ENCODE assay signal across 1 cellular context in the genomic region with DNA sequence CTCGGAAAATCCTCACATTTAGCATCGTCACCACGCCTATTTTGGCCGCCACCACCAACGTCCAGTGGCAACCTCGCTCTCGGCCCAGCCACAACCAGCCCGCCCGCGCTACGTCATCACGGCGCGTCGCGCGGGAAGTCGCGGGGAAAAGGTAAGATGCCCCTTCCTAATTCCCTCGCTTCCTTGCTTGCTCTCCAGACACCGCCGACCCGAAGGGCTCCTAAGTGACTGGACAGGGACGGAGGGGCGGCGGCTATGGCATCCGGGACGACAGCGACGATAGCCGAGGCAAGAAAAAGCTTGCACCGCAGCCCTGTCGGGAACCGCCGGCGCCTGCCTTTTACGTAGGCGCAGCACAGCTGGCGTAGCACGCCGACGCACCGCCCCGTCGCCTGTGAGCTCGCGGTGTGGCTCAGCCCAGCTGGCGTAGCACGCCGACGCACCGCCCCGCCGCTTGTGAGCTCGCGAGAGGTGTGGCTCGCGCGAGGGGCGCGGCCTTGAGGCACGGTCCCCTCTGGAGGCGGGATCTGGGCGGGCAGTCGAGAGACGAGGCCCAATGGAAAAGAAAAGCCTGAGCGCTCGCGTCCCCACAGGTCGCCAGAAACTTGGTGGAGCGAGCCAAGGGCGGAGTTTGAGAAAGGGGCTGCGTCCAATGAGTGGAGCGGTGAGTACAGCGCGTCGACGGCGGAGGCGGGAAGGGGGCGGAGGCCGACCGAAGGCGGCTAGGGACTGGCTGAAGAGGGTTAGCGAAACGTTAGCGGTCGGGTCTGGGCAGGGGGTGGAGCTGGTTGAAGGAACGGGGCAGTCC.
TF ChIP-seq lines count a peak whose summit lies in the region.

TSS of gene HDAC6 (plus strand) at position 787 of the 808 bp plus-strand sequence. CDS start 626 bp downstream, outside the sequence.

TF ChIP-seq in HepG2, 621 proteins besides CTCF, POLR2A, EP300 and RAD21 (continued from another document and continues in another):
- TF ChIP-seq HMG20B (CRISPR knock-in tag; conservative IDR thresholded peaks at IDR 0.05), result no peak
- TF ChIP-seq NFE2L1 (CRISPR knock-in tag; IDR thresholded peaks at IDR 0.05; ENCODE audit: borderline replicate concordance), result no peak
- no peak for TF ChIP-seq MIER2 (CRISPR knock-in tag; IDR thresholded peaks at IDR 0.05)
- TF ChIP-seq GRHL1 (CRISPR knock-in tag; conservative IDR thresholded peaks at IDR 0.05), result no peak
- no peak for TF ChIP-seq ZNF512B (CRISPR knock-in tag; IDR thresholded peaks at IDR 0.05; ENCODE audit: borderline replicate concordance)
- no peak for TF ChIP-seq ZNF816 (CRISPR knock-in tag; IDR thresholded peaks at IDR 0.05; ENCODE audit: borderline replicate concordance)
- no peak for TF ChIP-seq ZNF772 (CRISPR knock-in tag; IDR thresholded peaks at IDR 0.05)
- no peak for TF ChIP-seq NRL (CRISPR knock-in tag; IDR thresholded peaks at IDR 0.05; ENCODE audit: borderline replicate concordance)
- TF ChIP-seq CBFB (CRISPR knock-in tag; IDR thresholded peaks at IDR 0.05), result no peak
- no peak for TF ChIP-seq ZNF776 (CRISPR knock-in tag; IDR thresholded peaks at IDR 0.05)
- no peak for TF ChIP-seq ZNF75D (CRISPR knock-in tag; IDR thresholded peaks at IDR 0.05; ENCODE audit: borderline replicate concordance)
- 0 out of 2 replicates have a peak, but pooled peaks have one; percentile 4 for TF ChIP-seq ZNF430 (CRISPR knock-in tag; IDR thresholded peaks at IDR 0.05)
- no peak for TF ChIP-seq ONECUT2 (CRISPR knock-in tag; IDR thresholded peaks at IDR 0.05)
- no peak for TF ChIP-seq MLLT10 (CRISPR knock-in tag; IDR thresholded peaks at IDR 0.05)
- TF ChIP-seq, protein P1, sequence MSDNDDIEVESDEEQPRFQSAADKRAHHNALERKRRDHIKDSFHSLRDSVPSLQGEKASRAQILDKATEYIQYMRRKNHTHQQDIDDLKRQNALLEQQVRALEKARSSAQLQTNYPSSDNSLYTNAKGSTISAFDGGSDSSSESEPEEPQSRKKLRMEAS (IDR thresholded peaks at IDR 0.05), result no peak; the same call in none of the 2 replicates
- TF ChIP-seq, protein P2, sequence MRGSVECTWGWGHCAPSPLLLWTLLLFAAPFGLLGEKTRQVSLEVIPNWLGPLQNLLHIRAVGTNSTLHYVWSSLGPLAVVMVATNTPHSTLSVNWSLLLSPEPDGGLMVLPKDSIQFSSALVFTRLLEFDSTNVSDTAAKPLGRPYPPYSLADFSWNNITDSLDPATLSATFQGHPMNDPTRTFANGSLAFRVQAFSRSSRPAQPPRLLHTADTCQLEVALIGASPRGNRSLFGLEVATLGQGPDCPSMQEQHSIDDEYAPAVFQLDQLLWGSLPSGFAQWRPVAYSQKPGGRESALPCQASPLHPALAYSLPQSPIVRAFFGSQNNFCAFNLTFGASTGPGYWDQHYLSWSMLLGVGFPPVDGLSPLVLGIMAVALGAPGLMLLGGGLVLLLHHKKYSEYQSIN (CRISPR knock-in tag; IDR thresholded peaks at IDR 0.05; ENCODE audit: borderline replicate concordance), result no peak
- no peak for TF ChIP-seq THYN1 (CRISPR knock-in tag; IDR thresholded peaks at IDR 0.05; ENCODE audit: borderline replicate concordance, low read depth)
- no peak for TF ChIP-seq ZNF225 (CRISPR knock-in tag; IDR thresholded peaks at IDR 0.05)
- no peak for TF ChIP-seq ZNF136 (CRISPR knock-in tag; IDR thresholded peaks at IDR 0.05; ENCODE audit: low read depth)
- TF ChIP-seq SP4 (CRISPR knock-in tag; IDR thresholded peaks at IDR 0.05), result peak; percentile 92
- TF ChIP-seq YEATS2 (CRISPR knock-in tag; IDR thresholded peaks at IDR 0.05; ENCODE audit: borderline replicate concordance), result peak; percentile 69
- TF ChIP-seq PAWR (CRISPR knock-in tag; IDR thresholded peaks at IDR 0.05; ENCODE audit: borderline replicate concordance), result no peak
- no peak for TF ChIP-seq MTF2 (CRISPR knock-in tag; IDR thresholded peaks at IDR 0.05; ENCODE audit: borderline replicate concordance)
- no peak for TF ChIP-seq ZBTB8A (CRISPR knock-in tag; IDR thresholded peaks at IDR 0.05; ENCODE audit: borderline replicate concordance, low read depth)
- no peak for TF ChIP-seq ZNF558 (CRISPR knock-in tag; IDR thresholded peaks at IDR 0.05; ENCODE audit: borderline replicate concordance)
- no peak; the same call in 1 of the 2 replicates for TF ChIP-seq PRDM10 (CRISPR knock-in tag; IDR thresholded peaks at IDR 0.05; ENCODE audit: low read depth)
- TF ChIP-seq, protein P3, sequence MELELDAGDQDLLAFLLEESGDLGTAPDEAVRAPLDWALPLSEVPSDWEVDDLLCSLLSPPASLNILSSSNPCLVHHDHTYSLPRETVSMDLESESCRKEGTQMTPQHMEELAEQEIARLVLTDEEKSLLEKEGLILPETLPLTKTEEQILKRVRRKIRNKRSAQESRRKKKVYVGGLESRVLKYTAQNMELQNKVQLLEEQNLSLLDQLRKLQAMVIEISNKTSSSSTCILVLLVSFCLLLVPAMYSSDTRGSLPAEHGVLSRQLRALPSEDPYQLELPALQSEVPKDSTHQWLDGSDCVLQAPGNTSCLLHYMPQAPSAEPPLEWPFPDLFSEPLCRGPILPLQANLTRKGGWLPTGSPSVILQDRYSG (CRISPR knock-in tag; IDR thresholded peaks at IDR 0.05), result no peak
- TF ChIP-seq ZNF33A (CRISPR knock-in tag; IDR thresholded peaks at IDR 0.05; ENCODE audit: borderline replicate concordance), result no peak
- peak; percentile 67; the same call in 1 of the 2 replicates for TF ChIP-seq PHF21A (CRISPR knock-in tag; IDR thresholded peaks at IDR 0.05)
- TF ChIP-seq ZNF598 (CRISPR knock-in tag; IDR thresholded peaks at IDR 0.05; ENCODE audit: borderline replicate concordance), result no peak
- no peak for TF ChIP-seq MEIS1 (CRISPR knock-in tag; IDR thresholded peaks at IDR 0.05; ENCODE audit: borderline replicate concordance)
- peak; percentile 71 for TF ChIP-seq ZNF687 (CRISPR knock-in tag; IDR thresholded peaks at IDR 0.05)
- no peak for TF ChIP-seq ARHGAP35 (CRISPR knock-in tag; IDR thresholded peaks at IDR 0.05; ENCODE audit: borderline replicate concordance)
- TF ChIP-seq HMG20A (CRISPR knock-in tag; IDR thresholded peaks at IDR 0.05; ENCODE audit: borderline replicate concordance), result no peak
- TF ChIP-seq BORCS8-MEF2B (CRISPR knock-in tag; IDR thresholded peaks at IDR 0.05), result no peak; the same call in 1 of the 2 replicates
- no peak for TF ChIP-seq ZC3H13 (CRISPR knock-in tag; IDR thresholded peaks at IDR 0.05)
- TF ChIP-seq CREB1 (IDR thresholded peaks at IDR 0.05), result peak; percentile 97
- TF ChIP-seq CREB1 (CRISPR knock-in tag; IDR thresholded peaks at IDR 0.05), result peak; percentile 99
- TF ChIP-seq TCF7 (IDR thresholded peaks at IDR 0.05; ENCODE audit: low read depth), result no peak
- no peak for TF ChIP-seq STAG1 (CRISPR knock-in tag; IDR thresholded peaks at IDR 0.05)
- no peak for TF ChIP-seq FOXP4 (CRISPR knock-in tag; IDR thresholded peaks at IDR 0.05)
- TF ChIP-seq ISL2 (CRISPR knock-in tag; IDR thresholded peaks at IDR 0.05), result peak; percentile 34; the same call in 1 of the 2 replicates
